ENCODE assay signal across 10 cellular contexts in the genomic region with DNA sequence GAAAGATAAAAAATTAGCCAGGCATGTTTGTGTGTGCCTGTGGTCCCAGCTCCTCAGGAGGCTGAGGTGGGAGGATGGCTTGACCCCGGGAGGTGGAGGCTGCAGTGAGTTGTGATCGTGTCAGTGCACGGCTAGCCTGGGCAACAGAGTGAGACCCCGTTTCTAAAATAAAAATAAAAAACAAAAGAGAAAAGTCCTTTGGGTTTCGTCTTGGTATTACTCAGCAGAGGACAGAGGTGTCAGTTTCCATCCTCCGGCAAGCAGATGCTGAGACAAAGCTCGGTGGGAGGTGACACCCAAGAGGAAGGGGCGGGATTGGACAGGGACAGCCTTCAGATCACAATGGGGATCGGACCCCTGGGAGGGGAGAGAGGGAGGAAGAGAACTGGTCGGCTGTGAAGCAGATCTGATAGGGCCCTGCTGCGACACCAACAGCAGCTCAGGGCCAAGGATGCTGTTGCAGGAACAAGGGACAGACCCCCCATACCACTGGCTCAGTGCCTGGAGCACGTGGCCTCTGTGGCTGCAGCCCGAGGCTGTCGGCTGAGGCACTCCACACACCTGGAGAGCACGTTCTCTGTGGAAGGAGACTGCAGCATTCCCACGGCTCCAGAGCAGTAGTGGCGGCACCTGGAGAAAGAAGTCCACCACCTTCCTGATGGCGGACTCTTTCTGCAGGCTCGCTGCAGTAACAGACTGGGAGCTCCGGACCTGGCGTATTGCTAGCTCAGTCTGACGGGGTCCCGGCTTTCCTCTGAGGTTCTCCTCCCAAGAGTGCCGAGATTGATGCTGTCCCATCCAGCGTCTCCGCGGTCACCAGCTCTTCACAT. TPM values are rescaled to one million over a fixed set of nuclear protein-coding genes. Genes with fewer than 3 reads are reported as not detected.
DNase-seq lines count a peak whose midpoint lies in the region; ATAC-seq and TF ChIP-seq lines count a peak whose summit lies in the region.
"Had no signal": no experiment of that assay in that cellular context is flagged by ENCODE, and none has a peak within 500 bp of the region (broad histone marks: within the 10 kb centered on the region; RNA-seq: fewer than 3 reads in every experiment).

No MANE protein-coding gene starts in this region.

- peak overlapping the region; percentile 69 for H3K4me2 ChIP-seq in KMS-11

- DNase-seq in GM12865 (ENCODE audit: low read depth) (peak; percentile 92), endothelial cell (ENCODE audit: low spot score) (no peak), HuH-7.5 (ENCODE audit: low spot score) (no peak), iPS-NIHi11 (ENCODE audit: low spot score) (no peak), NCI-H82 (lab: John Stamatoyannopoulos, UW) (no peak)
- DNase-seq: activated CD4-positive, CD25-positive, alpha-beta regulatory T cell treated with anti-CD3 and anti-CD28 coated beads, Interleukin-2, amount 50 U/mL, for 72 hours; cortex of kidney had no signal

- no peaks in the 10 kb centered on the region for H3K36me3 ChIP-seq in KMS-11 (ENCODE audit: insufficient read depth)

- H3K27ac ChIP-seq in KMS-11, result peak overlapping the region; percentile 90

- H4K20me1 ChIP-seq in KMS-11 (ENCODE audit: insufficient read depth), result no peaks in the 10 kb centered on the region

- no peak overlapping the region for H2AFZ ChIP-seq in KMS-11 (ENCODE audit: low read depth)

- peaks cover 70% of the 10 kb centered on the region for H3K4me1 ChIP-seq in KMS-11 (ENCODE audit: low read depth, poor library complexity, severe bottlenecking)

- H3K36me3 Mint-ChIP-seq in endothelial cell (ENCODE audit: low read depth, unreplicated experiment), result no peaks in the 10 kb centered on the region

- H3K27me3 ChIP-seq in KMS-11 (ENCODE audit: insufficient read depth, low read depth), result no peaks in the 10 kb centered on the region

- no peak overlapping the region; the same call in 1 of the 2 replicates for H3K9ac ChIP-seq in KMS-11

- H3K9me3 Mint-ChIP-seq in endothelial cell (ENCODE audit: unreplicated experiment), result no peaks in the 10 kb centered on the region

- H3K4me3 Mint-ChIP-seq in endothelial cell (ENCODE audit: unreplicated experiment), result peak overlapping the region; percentile 16

- peaks cover 14% of the 10 kb centered on the region for H3K27me3 Mint-ChIP-seq in endothelial cell (ENCODE audit: unreplicated experiment)

- H3K4me3 ChIP-seq in GM12865 (ENCODE audit: low read depth, low read length) (peak overlapping the region; percentile 90), KMS-11 (IDR thresholded peaks at IDR 0.05; ENCODE audit: insufficient read depth, low read depth, low read length) (no peak overlapping the region)

- H3K27ac Mint-ChIP-seq in endothelial cell (ENCODE audit: unreplicated experiment), result peak overlapping the region; percentile 45

- H3K4me1 Mint-ChIP-seq in endothelial cell (ENCODE audit: unreplicated experiment), result peaks cover 58% of the 10 kb centered on the region

- H3K79me2 ChIP-seq in KMS-11 (ENCODE audit: insufficient read depth, low read depth), result peaks cover 23% of the 10 kb centered on the region

- TF ChIP-seq CTCF in GM12865 (IDR thresholded peaks at IDR 0.05; ENCODE audit: insufficient read depth, low read depth, low read length, missing control alignments) (no peak), KMS-11 (conservative IDR thresholded peaks at IDR 0.05; ENCODE audit: low read depth, low read length) (no peak), endothelial cell (IDR thresholded peaks at IDR 0.05; ENCODE audit: unreplicated experiment) (no peak)

- ATAC-seq in GM19351 (IDR thresholded peaks at IDR 0.05; ENCODE audit: unreplicated experiment) (peak; percentile 47), GM21528 (IDR thresholded peaks at IDR 0.05; ENCODE audit: low FRiP score, unreplicated experiment) (no peak)

RNA-seq across cellular contexts. Expression of a gene that starts 5.2 kb away (rescaled TPM):
- total RNA-seq in endothelial cell (ENCODE audit: unreplicated experiment), result 32.5 TPM
